Comparison of ENCODE assay signal across 8 cellular contexts in genomic region chr12:13255792-13256704, GRCh38. TPM values are rescaled to one million over a fixed set of nuclear protein-coding genes. Genes with fewer than 3 reads are reported as not detected.
DNase-seq lines count a peak whose midpoint lies in the region; ATAC-seq and TF ChIP-seq lines count a peak whose summit lies in the region.

No MANE protein-coding gene starts in this region.

- H3K4me1 ChIP-seq in left ventricle myocardium inferior (peaks cover 26% of the 10 kb centered on the region), prostate gland (replicated peaks) (no peaks in the 10 kb centered on the region)

- TF ChIP-seq CTCF in GM12872 (IDR thresholded peaks at IDR 0.05; ENCODE audit: insufficient read depth, low read depth, low read length) (peak; percentile 94), left ventricle myocardium inferior (IDR thresholded peaks at IDR 0.05; ENCODE audit: borderline replicate concordance) (peak; percentile 99), prostate gland (IDR thresholded peaks at IDR 0.05) (peak; percentile 77 to 93 (median 90))

- intact Hi-C loops in left ventricle myocardium inferior (cut with micrococcal nuclease) (no loop called here), prostate gland (cut with DNase I) (loop anchor here (10.0 kb wide), 1 partner anchor 909 kb away; no protein-coding TSS in a partner anchor)

- DNase-seq in NCI-H1436 (lab: John Stamatoyannopoulos, UW) = peak; percentile 74
- peak; percentile 25 to 71 (median 58) for DNase-seq in T-helper 2 cell
- peak; percentile 16 to 96 (median 89) for DNase-seq in amygdala (lab: John Stamatoyannopoulos, UW)
- DNase-seq in left ventricle myocardium inferior = peak; percentile 91
- DNase-seq in prostate gland (ENCODE audit: low spot score) = peak; percentile 75
- DNase-seq in ureter (ENCODE audit: low spot score) = peak; percentile 94

- 24% methylated on average over 18 of the region's 18 CpGs for WGBS in prostate gland

- H3K27ac ChIP-seq in left ventricle myocardium inferior (replicated peaks) = no peak overlapping the region
- peak overlapping the region in 1 of 2 donors; percentile 31 for H3K27ac ChIP-seq in prostate gland

- peak overlapping the region; percentile 58 for H3K4me3 ChIP-seq in left ventricle myocardium inferior
- H3K4me3 ChIP-seq in prostate gland = no peak overlapping the region

- H3K9me3 ChIP-seq in left ventricle myocardium inferior (replicated peaks) = no peaks in the 10 kb centered on the region
- no peaks in the 10 kb centered on the region for H3K9me3 ChIP-seq in prostate gland

- no peak for TF ChIP-seq POLR2A in prostate gland (IDR thresholded peaks at IDR 0.05)

- ATAC-seq in HG02759 (IDR thresholded peaks at IDR 0.05; ENCODE audit: unreplicated experiment) = peak; percentile 98

- no peaks in the 10 kb centered on the region for H3K27me3 ChIP-seq in left ventricle myocardium inferior (ENCODE audit: low read depth)
- no peaks in the 10 kb centered on the region for H3K27me3 ChIP-seq in prostate gland (replicated peaks; ENCODE audit: insufficient read depth)

- no peaks in the 10 kb centered on the region for H3K36me3 ChIP-seq in left ventricle myocardium inferior
- no peaks in the 10 kb centered on the region for H3K36me3 ChIP-seq in prostate gland

RNA-seq across cellular contexts. Expression of gene EMP1, which starts 59.5 kb away (rescaled TPM):
- total RNA-seq in left ventricle myocardium inferior = 90.5 TPM
- 10 to 100 TPM; 38.9 to 71.6 TPM for total RNA-seq in prostate gland
- 193 TPM for total RNA-seq in ureter
